Comparison of ENCODE assay signal across 20 cellular contexts in genomic region chr2:231127936-231128335, GRCh38. TPM values are rescaled to one million over a fixed set of nuclear protein-coding genes. Genes with fewer than 3 reads are reported as not detected.
"Had no signal": no experiment of that assay in that cellular context is flagged by ENCODE, and none has a peak within 500 bp of the region (broad histone marks: within the 10 kb centered on the region; RNA-seq: fewer than 3 reads in every experiment).

No MANE protein-coding gene starts in this region.

- ATAC-seq: activated T-cell treated with anti-CD3 and anti-CD28 coated beads, Interleukin-2, amount 50 U/mL, for 4 hours; left ventricle myocardium superior; naive thymus-derived CD4-positive, alpha-beta T cell; pancreas; upper lobe of right lung had no signal

- DNase-seq: activated B cell treated with CpG ODN at 0.5 μM for 24 hours; activated CD4-positive, alpha-beta T cell treated with anti-CD3 and anti-CD28 coated beads for 48 hours; activated CD8-positive, alpha-beta memory T cell treated with anti-CD3 and anti-CD28 coated beads, Interleukin-2, amount 50 U/mL, for 4 hours; activated naive CD4-positive, alpha-beta T cell treated with anti-CD3 and anti-CD28 coated beads for 36 hours; activated T-cell treated with anti-CD3 and anti-CD28 coated beads, Interleukin-2, amount 50 U/mL, for 4 hours; brain microvascular endothelial cell; colonic mucosa; endodermal cell; erythroblast; left ventricle myocardium superior; naive thymus-derived CD4-positive, alpha-beta T cell; pancreas; stimulated activated CD4-positive, alpha-beta T cell treated with anti-CD3 and anti-CD28 coated beads, Interleukin-12 subunit alpha, Interleukin-12 subunit beta, amount 100 ng/mL, for 4 hours; stimulated activated CD4-positive, alpha-beta T cell treated with anti-CD3 and anti-CD28 coated beads, Interleukin-1b, Interleukin-23, amount 100 ng/mL, for 48 hours; stimulated activated CD8-positive, alpha-beta memory T cell treated with anti-CD3 and anti-CD28 coated beads, Interleukin-4, amount 100 ng/mL, for 48 hours; stimulated activated naive CD4-positive, alpha-beta T cell; upper lobe of right lung had no signal

- H3K27ac Mint-ChIP-seq: activated B cell treated with CpG ODN at 0.5 μM for 24 hours; activated naive CD4-positive, alpha-beta T cell treated with anti-CD3 and anti-CD28 coated beads for 36 hours; endodermal cell had no signal

- H3K4me3 ChIP-seq: colonic mucosa, pancreas, upper lobe of right lung had no signal

- H3K9me3 Mint-ChIP-seq: activated B cell treated with CpG ODN at 0.5 μM for 24 hours; activated naive CD4-positive, alpha-beta T cell treated with anti-CD3 and anti-CD28 coated beads for 36 hours; activated T-cell treated with anti-CD3 and anti-CD28 coated beads, Interleukin-2, amount 50 U/mL, for 4 hours; central memory CD8-positive, alpha-beta T cell; endodermal cell; naive thymus-derived CD4-positive, alpha-beta T cell; T-helper 2 cell treated with Interferon-gamma antibody and Interleukin-4, amounts not matched to agents 5 μg/mL and 100 μg/mL, for 36 hours had no signal

- H3K36me3 ChIP-seq: brain microvascular endothelial cell, colonic mucosa, pancreas, upper lobe of right lung had no signal

- H3K4me3 Mint-ChIP-seq: activated B cell treated with CpG ODN at 0.5 μM for 24 hours; activated naive CD4-positive, alpha-beta T cell treated with anti-CD3 and anti-CD28 coated beads for 36 hours; activated T-cell treated with anti-CD3 and anti-CD28 coated beads, Interleukin-2, amount 50 U/mL, for 4 hours; central memory CD8-positive, alpha-beta T cell; endodermal cell; naive thymus-derived CD4-positive, alpha-beta T cell; T-helper 2 cell treated with Interferon-gamma antibody and Interleukin-4, amounts not matched to agents 5 μg/mL and 100 μg/mL, for 36 hours had no signal

- H3K27me3 Mint-ChIP-seq: activated B cell treated with CpG ODN at 0.5 μM for 24 hours; central memory CD8-positive, alpha-beta T cell; naive thymus-derived CD4-positive, alpha-beta T cell had no signal

- H3K4me1 ChIP-seq: colonic mucosa had no signal

- H3K27ac ChIP-seq: brain microvascular endothelial cell, colonic mucosa, pancreas, upper lobe of right lung had no signal

- FAIRE-seq: frontal cortex, pancreas had no signal

- H3K9me3 ChIP-seq: colonic mucosa, pancreas, upper lobe of right lung had no signal

- H3K27me3 ChIP-seq: brain microvascular endothelial cell, colonic mucosa, pancreas, upper lobe of right lung had no signal

RNA-seq across cellular contexts. Expression of gene HTR2B, which starts 3.1 kb away (rescaled TPM):
- total RNA-seq: activated B cell treated with CpG ODN at 0.5 μM for 24 hours; activated naive CD4-positive, alpha-beta T cell treated with anti-CD3 and anti-CD28 coated beads for 36 hours; endodermal cell; naive thymus-derived CD4-positive, alpha-beta T cell had no signal
